Comparison of ENCODE assay signal across 1 cellular context in the genomic region with DNA sequence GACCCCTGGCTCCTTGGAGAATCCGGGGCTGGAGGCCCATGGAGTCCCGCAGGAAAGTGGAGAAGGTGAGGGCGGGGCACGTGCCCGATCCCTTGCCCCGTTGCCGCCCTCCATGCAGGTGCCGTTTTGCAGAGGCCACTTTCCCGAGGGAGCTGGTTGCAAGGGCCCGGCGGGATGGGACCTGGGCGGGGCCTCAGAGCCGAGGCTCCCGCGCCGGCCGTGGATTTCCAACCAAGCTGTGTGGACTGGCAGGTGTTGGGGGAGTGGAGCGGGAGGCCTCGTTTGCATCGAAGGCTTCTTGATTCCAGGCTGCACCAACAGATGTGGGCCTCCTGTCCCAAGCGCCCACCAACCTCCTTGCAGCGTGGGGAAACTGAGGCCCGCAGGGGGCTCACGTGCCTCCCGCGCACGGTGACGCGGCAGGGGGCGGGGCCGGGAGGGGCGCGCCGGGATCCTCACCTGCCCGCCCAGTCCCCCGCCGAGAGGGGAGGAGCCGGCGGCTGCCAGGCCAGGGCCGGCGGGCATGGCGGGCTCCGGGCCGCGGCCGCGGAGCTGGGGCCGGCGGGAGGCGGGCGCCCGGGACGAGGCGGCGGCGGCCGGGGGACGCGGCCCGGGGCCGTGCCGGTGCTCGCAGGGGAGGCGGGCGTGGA.
TF ChIP-seq lines count a peak whose summit lies in the region.

No MANE protein-coding gene starts in this region.

TF ChIP-seq in GM12878, 131 proteins besides CTCF, POLR2A, EP300 and RAD21:
- peak; percentile 91 to 98 for TF ChIP-seq BHLHE40 (IDR thresholded peaks at IDR 0.05; ENCODE audit: borderline replicate concordance in 1 of 2, low read depth in 2 of 2, low read length in 1 of 2)
- TF ChIP-seq, protein P1, sequence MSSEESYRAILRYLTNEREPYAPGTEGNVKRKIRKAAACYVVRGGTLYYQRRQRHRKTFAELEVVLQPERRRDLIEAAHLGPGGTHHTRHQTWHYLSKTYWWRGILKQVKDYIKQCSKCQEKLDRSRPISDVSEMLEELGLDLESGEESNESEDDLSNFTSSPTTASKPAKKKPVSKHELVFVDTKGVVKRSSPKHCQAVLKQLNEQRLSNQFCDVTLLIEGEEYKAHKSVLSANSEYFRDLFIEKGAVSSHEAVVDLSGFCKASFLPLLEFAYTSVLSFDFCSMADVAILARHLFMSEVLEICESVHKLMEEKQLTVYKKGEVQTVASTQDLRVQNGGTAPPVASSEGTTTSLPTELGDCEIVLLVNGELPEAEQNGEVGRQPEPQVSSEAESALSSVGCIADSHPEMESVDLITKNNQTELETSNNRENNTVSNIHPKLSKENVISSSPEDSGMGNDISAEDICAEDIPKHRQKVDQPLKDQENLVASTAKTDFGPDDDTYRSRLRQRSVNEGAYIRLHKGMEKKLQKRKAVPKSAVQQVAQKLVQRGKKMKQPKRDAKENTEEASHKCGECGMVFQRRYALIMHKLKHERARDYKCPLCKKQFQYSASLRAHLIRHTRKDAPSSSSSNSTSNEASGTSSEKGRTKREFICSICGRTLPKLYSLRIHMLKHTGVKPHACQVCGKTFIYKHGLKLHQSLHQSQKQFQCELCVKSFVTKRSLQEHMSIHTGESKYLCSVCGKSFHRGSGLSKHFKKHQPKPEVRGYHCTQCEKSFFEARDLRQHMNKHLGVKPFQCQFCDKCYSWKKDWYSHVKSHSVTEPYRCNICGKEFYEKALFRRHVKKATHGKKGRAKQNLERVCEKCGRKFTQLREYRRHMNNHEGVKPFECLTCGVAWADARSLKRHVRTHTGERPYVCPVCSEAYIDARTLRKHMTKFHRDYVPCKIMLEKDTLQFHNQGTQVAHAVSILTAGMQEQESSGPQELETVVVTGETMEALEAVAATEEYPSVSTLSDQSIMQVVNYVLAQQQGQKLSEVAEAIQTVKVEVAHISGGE (CRISPR knock-in tag; IDR thresholded peaks at IDR 0.05): no peak
- TF ChIP-seq TCF12 (IDR thresholded peaks at IDR 0.05; ENCODE audit: low read depth, low read length): no peak
- TF ChIP-seq SRF (IDR thresholded peaks at IDR 0.05; ENCODE audit: low read depth in 2 of 2, low read length in 2 of 2): no peak
- peak; percentile 34; the same call in 1 of the 2 replicates for TF ChIP-seq CREM (IDR thresholded peaks at IDR 0.05; ENCODE audit: low read depth)
- no peak for TF ChIP-seq ZNF217 (IDR thresholded peaks at IDR 0.05)
- TF ChIP-seq HDAC2 (IDR thresholded peaks at IDR 0.05): no peak
- no peak for TF ChIP-seq SREBF2 (IDR thresholded peaks at IDR 0.05; ENCODE audit: low read length)
- TF ChIP-seq BRCA1 (IDR thresholded peaks at IDR 0.05; ENCODE audit: low read depth, low read length): no peak
- no peak for TF ChIP-seq ZBED1 (IDR thresholded peaks at IDR 0.05; ENCODE audit: borderline replicate concordance)
- TF ChIP-seq, protein P2, sequence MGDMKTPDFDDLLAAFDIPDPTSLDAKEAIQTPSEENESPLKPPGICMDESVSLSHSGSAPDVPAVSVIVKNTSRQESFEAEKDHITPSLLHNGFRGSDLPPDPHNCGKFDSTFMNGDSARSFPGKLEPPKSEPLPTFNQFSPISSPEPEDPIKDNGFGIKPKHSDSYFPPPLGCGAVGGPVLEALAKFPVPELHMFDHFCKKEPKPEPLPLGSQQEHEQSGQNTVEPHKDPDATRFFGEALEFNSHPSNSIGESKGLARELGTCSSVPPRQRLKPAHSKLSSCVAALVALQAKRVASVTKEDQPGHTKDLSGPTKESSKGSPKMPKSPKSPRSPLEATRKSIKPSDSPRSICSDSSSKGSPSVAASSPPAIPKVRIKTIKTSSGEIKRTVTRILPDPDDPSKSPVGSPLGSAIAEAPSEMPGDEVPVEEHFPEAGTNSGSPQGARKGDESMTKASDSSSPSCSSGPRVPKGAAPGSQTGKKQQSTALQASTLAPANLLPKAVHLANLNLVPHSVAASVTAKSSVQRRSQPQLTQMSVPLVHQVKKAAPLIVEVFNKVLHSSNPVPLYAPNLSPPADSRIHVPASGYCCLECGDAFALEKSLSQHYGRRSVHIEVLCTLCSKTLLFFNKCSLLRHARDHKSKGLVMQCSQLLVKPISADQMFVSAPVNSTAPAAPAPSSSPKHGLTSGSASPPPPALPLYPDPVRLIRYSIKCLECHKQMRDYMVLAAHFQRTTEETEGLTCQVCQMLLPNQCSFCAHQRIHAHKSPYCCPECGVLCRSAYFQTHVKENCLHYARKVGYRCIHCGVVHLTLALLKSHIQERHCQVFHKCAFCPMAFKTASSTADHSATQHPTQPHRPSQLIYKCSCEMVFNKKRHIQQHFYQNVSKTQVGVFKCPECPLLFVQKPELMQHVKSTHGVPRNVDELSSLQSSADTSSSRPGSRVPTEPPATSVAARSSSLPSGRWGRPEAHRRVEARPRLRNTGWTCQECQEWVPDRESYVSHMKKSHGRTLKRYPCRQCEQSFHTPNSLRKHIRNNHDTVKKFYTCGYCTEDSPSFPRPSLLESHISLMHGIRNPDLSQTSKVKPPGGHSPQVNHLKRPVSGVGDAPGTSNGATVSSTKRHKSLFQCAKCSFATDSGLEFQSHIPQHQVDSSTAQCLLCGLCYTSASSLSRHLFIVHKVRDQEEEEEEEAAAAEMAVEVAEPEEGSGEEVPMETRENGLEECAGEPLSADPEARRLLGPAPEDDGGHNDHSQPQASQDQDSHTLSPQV (IDR thresholded peaks at IDR 0.05): no peak
- TF ChIP-seq YBX1 (IDR thresholded peaks at IDR 0.05): no peak
- TF ChIP-seq ZSCAN29 (IDR thresholded peaks at IDR 0.05): no peak
- TF ChIP-seq, protein P3, sequence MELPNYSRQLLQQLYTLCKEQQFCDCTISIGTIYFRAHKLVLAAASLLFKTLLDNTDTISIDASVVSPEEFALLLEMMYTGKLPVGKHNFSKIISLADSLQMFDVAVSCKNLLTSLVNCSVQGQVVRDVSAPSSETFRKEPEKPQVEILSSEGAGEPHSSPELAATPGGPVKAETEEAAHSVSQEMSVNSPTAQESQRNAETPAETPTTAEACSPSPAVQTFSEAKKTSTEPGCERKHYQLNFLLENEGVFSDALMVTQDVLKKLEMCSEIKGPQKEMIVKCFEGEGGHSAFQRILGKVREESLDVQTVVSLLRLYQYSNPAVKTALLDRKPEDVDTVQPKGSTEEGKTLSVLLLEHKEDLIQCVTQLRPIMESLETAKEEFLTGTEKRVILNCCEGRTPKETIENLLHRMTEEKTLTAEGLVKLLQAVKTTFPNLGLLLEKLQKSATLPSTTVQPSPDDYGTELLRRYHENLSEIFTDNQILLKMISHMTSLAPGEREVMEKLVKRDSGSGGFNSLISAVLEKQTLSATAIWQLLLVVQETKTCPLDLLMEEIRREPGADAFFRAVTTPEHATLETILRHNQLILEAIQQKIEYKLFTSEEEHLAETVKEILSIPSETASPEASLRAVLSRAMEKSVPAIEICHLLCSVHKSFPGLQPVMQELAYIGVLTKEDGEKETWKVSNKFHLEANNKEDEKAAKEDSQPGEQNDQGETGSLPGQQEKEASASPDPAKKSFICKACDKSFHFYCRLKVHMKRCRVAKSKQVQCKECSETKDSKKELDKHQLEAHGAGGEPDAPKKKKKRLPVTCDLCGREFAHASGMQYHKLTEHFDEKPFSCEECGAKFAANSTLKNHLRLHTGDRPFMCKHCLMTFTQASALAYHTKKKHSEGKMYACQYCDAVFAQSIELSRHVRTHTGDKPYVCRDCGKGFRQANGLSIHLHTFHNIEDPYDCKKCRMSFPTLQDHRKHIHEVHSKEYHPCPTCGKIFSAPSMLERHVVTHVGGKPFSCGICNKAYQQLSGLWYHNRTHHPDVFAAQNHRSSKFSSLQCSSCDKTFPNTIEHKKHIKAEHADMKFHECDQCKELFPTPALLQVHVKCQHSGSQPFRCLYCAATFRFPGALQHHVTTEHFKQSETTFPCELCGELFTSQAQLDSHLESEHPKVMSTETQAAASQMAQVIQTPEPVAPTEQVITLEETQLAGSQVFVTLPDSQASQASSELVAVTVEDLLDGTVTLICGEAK (IDR thresholded peaks at IDR 0.05; ENCODE audit: borderline replicate concordance): no peak
- TF ChIP-seq FOXM1 (IDR thresholded peaks at IDR 0.05; ENCODE audit: low read depth, low read length): no peak
- TF ChIP-seq LARP7 (IDR thresholded peaks at IDR 0.05): no peak
- no peak for TF ChIP-seq SP1 (IDR thresholded peaks at IDR 0.05; ENCODE audit: low read depth, low read length)
- TF ChIP-seq SMAD5 (IDR thresholded peaks at IDR 0.05; ENCODE audit: low read depth): no peak
- peak; percentile 44; the same call in 1 of the 2 replicates for TF ChIP-seq YY1 (IDR thresholded peaks at IDR 0.05; ENCODE audit: low read depth, low read length)
- peak; percentile 25; the same call in 1 of the 2 replicates for TF ChIP-seq RB1 (IDR thresholded peaks at IDR 0.05; ENCODE audit: borderline replicate concordance)
- TF ChIP-seq MYC (IDR thresholded peaks at IDR 0.05; ENCODE audit: insufficient read depth, insufficient read length, insufficient replicate concordance, low read length, severe bottlenecking): no peak
- TF ChIP-seq, protein P4, sequence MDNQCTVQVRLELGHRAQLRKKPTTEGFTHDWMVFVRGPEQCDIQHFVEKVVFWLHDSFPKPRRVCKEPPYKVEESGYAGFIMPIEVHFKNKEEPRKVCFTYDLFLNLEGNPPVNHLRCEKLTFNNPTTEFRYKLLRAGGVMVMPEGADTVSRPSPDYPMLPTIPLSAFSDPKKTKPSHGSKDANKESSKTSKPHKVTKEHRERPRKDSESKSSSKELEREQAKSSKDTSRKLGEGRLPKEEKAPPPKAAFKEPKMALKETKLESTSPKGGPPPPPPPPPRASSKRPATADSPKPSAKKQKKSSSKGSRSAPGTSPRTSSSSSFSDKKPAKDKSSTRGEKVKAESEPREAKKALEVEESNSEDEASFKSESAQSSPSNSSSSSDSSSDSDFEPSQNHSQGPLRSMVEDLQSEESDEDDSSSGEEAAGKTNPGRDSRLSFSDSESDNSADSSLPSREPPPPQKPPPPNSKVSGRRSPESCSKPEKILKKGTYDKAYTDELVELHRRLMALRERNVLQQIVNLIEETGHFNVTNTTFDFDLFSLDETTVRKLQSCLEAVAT (IDR thresholded peaks at IDR 0.05): no peak
- TF ChIP-seq, protein P5, sequence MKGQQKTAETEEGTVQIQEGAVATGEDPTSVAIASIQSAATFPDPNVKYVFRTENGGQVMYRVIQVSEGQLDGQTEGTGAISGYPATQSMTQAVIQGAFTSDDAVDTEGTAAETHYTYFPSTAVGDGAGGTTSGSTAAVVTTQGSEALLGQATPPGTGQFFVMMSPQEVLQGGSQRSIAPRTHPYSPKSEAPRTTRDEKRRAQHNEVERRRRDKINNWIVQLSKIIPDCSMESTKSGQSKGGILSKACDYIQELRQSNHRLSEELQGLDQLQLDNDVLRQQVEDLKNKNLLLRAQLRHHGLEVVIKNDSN (IDR thresholded peaks at IDR 0.05; ENCODE audit: borderline replicate concordance, extremely low read length, insufficient read depth, low read depth, low read length): peak; percentile 55
- no peak for TF ChIP-seq STAT3 (IDR thresholded peaks at IDR 0.05; ENCODE audit: low read depth, low read length)
- TF ChIP-seq, protein P6, sequence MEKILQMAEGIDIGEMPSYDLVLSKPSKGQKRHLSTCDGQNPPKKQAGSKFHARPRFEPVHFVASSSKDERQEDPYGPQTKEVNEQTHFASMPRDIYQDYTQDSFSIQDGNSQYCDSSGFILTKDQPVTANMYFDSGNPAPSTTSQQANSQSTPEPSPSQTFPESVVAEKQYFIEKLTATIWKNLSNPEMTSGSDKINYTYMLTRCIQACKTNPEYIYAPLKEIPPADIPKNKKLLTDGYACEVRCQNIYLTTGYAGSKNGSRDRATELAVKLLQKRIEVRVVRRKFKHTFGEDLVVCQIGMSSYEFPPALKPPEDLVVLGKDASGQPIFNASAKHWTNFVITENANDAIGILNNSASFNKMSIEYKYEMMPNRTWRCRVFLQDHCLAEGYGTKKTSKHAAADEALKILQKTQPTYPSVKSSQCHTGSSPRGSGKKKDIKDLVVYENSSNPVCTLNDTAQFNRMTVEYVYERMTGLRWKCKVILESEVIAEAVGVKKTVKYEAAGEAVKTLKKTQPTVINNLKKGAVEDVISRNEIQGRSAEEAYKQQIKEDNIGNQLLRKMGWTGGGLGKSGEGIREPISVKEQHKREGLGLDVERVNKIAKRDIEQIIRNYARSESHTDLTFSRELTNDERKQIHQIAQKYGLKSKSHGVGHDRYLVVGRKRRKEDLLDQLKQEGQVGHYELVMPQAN (conservative IDR thresholded peaks at IDR 0.05): no peak
- TF ChIP-seq, protein P7, sequence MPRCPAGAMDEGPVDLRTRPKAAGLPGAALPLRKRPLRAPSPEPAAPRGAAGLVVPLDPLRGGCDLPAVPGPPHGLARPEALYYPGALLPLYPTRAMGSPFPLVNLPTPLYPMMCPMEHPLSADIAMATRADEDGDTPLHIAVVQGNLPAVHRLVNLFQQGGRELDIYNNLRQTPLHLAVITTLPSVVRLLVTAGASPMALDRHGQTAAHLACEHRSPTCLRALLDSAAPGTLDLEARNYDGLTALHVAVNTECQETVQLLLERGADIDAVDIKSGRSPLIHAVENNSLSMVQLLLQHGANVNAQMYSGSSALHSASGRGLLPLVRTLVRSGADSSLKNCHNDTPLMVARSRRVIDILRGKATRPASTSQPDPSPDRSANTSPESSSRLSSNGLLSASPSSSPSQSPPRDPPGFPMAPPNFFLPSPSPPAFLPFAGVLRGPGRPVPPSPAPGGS (IDR thresholded peaks at IDR 0.05; ENCODE audit: borderline replicate concordance, insufficient read depth, low read depth, low read length, poor library complexity, severe bottlenecking): no peak
- TF ChIP-seq, protein P8, sequence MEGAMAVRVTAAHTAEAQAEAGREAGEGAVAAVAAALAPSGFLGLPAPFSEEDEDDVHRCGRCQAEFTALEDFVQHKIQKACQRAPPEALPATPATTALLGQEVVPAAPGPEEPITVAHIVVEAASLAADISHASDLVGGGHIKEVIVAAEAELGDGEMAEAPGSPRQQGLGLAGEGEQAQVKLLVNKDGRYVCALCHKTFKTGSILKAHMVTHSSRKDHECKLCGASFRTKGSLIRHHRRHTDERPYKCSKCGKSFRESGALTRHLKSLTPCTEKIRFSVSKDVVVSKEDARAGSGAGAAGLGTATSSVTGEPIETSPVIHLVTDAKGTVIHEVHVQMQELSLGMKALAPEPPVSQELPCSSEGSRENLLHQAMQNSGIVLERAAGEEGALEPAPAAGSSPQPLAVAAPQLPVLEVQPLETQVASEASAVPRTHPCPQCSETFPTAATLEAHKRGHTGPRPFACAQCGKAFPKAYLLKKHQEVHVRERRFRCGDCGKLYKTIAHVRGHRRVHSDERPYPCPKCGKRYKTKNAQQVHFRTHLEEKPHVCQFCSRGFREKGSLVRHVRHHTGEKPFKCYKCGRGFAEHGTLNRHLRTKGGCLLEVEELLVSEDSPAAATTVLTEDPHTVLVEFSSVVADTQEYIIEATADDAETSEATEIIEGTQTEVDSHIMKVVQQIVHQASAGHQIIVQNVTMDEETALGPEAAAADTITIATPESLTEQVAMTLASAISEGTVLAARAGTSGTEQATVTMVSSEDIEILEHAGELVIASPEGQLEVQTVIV (IDR thresholded peaks at IDR 0.05; ENCODE audit: borderline replicate concordance, partially characterized antibody): no peak
TF ChIP-seq in GM12878: peak in this region for 5.
